In genomic region chr12:56154818-56155217, GRCh38 we compare ENCODE assay signal across 1 cellular context.
TF ChIP-seq lines count a peak whose summit lies in the region.

No MANE protein-coding gene starts in this region.

TF ChIP-seq in K562, 482 proteins besides CTCF, POLR2A, EP300 and RAD21:
- no peak for TF ChIP-seq DMBX1 (CRISPR knock-in tag; IDR thresholded peaks at IDR 0.05; ENCODE audit: borderline replicate concordance)
- peak; percentile 53; the same call in 1 of the 2 replicates for TF ChIP-seq ZSCAN29 (IDR thresholded peaks at IDR 0.05)
- TF ChIP-seq NELFE (IDR thresholded peaks at IDR 0.05; ENCODE audit: insufficient read depth, insufficient read length) = no peak
- TF ChIP-seq CBX5 (IDR thresholded peaks at IDR 0.05; ENCODE audit: borderline replicate concordance, low read depth) = no peak
- TF ChIP-seq TAF15 (IDR thresholded peaks at IDR 0.05; ENCODE audit: low read depth, low read length) = no peak
- no peak for TF ChIP-seq KHSRP (IDR thresholded peaks at IDR 0.05)
- no peak for TF ChIP-seq SLC30A9 (CRISPR knock-in tag; IDR thresholded peaks at IDR 0.05)
- TF ChIP-seq KLF6 (CRISPR knock-in tag; IDR thresholded peaks at IDR 0.05; ENCODE audit: borderline replicate concordance) = no peak
- TF ChIP-seq SNIP1 (IDR thresholded peaks at IDR 0.05; ENCODE audit: low read depth) = no peak
